7 cellular contexts compared by ENCODE assay signal in the genomic region with DNA sequence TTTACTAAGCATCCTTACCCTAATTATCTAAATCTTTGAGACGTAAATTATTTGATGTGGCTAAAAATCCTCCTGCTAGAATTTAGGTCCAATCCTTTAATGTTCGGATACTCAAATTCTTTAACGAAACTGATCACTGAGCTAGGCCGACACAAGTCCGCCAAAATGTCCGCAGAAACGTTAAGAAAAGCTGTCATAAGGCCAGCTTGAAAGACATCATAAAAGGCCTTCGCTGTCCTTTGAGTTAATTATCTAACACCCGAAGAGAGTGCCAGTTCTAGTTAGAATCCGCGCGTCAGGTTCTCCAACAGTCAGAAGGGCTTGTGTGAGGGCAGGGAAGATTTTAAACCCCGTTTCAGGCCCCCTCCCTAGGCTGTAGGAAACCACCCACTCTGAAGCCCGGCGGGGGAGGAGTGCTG. TPM values are rescaled to one million over a fixed set of nuclear protein-coding genes. Genes with fewer than 3 reads are reported as not detected.
DNase-seq lines count a peak whose midpoint lies in the region; ATAC-seq, FAIRE-seq and TF ChIP-seq lines count a peak whose summit lies in the region.

No MANE protein-coding gene starts in this region.

- H3K4me1 Mint-ChIP-seq in endodermal cell, result peaks cover 41% of the 10 kb centered on the region

- H3K4me2 ChIP-seq in OCI-LY3 (ENCODE audit: low read length), result peak overlapping the region; percentile 73
- peak overlapping the region; percentile 65 for H3K4me2 ChIP-seq in neuronal stem cell (ENCODE audit: insufficient read depth, low read length, poor library complexity, severe bottlenecking)

- H2AK5ac ChIP-seq in neuronal stem cell (ENCODE audit: low read depth, low read length), result no peak overlapping the region

- H2BK12ac ChIP-seq in neuronal stem cell (ENCODE audit: low read length), result no peak overlapping the region

- H4K91ac ChIP-seq in neuronal stem cell (ENCODE audit: low read depth, low read length, poor library complexity), result no peak overlapping the region

- H3K18ac ChIP-seq in neuronal stem cell (ENCODE audit: low read length), result peak overlapping the region; percentile 99

- peak overlapping the region; percentile 63 for H2BK120ac ChIP-seq in neuronal stem cell (ENCODE audit: low read depth, low read length)

- H3K23ac ChIP-seq in neuronal stem cell (ENCODE audit: low read depth, low read length, poor library complexity), result peak overlapping the region; percentile 73

- TF ChIP-seq CTCF in OCI-LY3 (IDR thresholded peaks at IDR 0.05; ENCODE audit: low read depth, low read length) (no peak), endodermal cell (conservative IDR thresholded peaks at IDR 0.05) (no peak)

- peak overlapping the region; percentile 99 for H2BK5ac ChIP-seq in neuronal stem cell (ENCODE audit: low read length)

- H3K4me3 ChIP-seq in OCI-LY3 (ENCODE audit: low read length) (peak overlapping the region; percentile 100), endodermal cell (ENCODE audit: low read length) (peak overlapping the region; percentile 93), neuronal stem cell (ENCODE audit: low read length in 2 of 2) (peak overlapping the region; percentile 80 to 99)

- H3K79me1 ChIP-seq in neuronal stem cell (ENCODE audit: low read depth, low read length), result no peaks in the 10 kb centered on the region

- peak overlapping the region; percentile 87 for H3K27ac ChIP-seq in OCI-LY3 (ENCODE audit: low read length)
- H3K27ac ChIP-seq in endodermal cell (ENCODE audit: low read depth, low read length), result peak overlapping the region; percentile 99
- H3K27ac ChIP-seq in neuronal stem cell (replicated peaks; ENCODE audit: low read length), result peak overlapping the region; percentile 99

- H2AFZ ChIP-seq in OCI-LY3 (ENCODE audit: low read depth, low read length) (no peak overlapping the region), neuronal stem cell (ENCODE audit: low read length) (peak overlapping the region; percentile 94)

- H3K27me3 ChIP-seq in OCI-LY3 (ENCODE audit: low read depth, low read length) (no peaks in the 10 kb centered on the region), endodermal cell (ENCODE audit: control insufficient read depth, insufficient read depth, low read length, poor library complexity, severe bottlenecking) (no peaks in the 10 kb centered on the region), neuronal stem cell (ENCODE audit: control insufficient read depth in 3 of 3, insufficient read depth in 3 of 3, low read depth in 1 of 3, low read length in 3 of 3) (no peaks in the 10 kb centered on the region)

- H3K4me1 ChIP-seq in OCI-LY3 (ENCODE audit: low read length) (peaks cover 36% of the 10 kb centered on the region), endodermal cell (ENCODE audit: control insufficient read depth, insufficient read depth, low read length) (peaks cover 5% of the 10 kb centered on the region), neuronal stem cell (ENCODE audit: control insufficient read depth in 2 of 2, insufficient read depth in 1 of 2, low read depth in 1 of 2, low read length in 2 of 2) (peaks cover 2 to 22% of the 10 kb centered on the region in 2 donors)

- H3K27ac Mint-ChIP-seq in endodermal cell, result peak overlapping the region; percentile 97

- FAIRE-seq in RCC 7860 (lab: Jason Lieb, UNC), result no peak

- peak; percentile 16 for ATAC-seq in GM19395 (IDR thresholded peaks at IDR 0.05; ENCODE audit: unreplicated experiment)

- H3K9me3 Mint-ChIP-seq in endodermal cell, result no peaks in the 10 kb centered on the region

- H3K36me3 ChIP-seq in OCI-LY3 (replicated peaks; ENCODE audit: low read depth, low read length) (peaks cover 6% of the 10 kb centered on the region), endodermal cell (ENCODE audit: control insufficient read depth, insufficient read depth, low read length) (peaks cover 2% of the 10 kb centered on the region), neuronal stem cell (replicated peaks in 1 of 2; ENCODE audit: control insufficient read depth in 2 of 2, insufficient read depth in 2 of 2, low read length in 2 of 2) (peaks cover 0 to 24% of the 10 kb centered on the region in 2 donors)

- no peak for DNase-seq in endodermal cell
- DNase-seq in neuronal stem cell (ENCODE audit: low spot score), result no peak
- DNase-seq in NCI-H2171 treated with DMSO at 0.1 percent for 48 hours (lab: John Stamatoyannopoulos, UW), result no peak
- no peak for DNase-seq in RCC 7860 (ENCODE audit: low spot score)
- DNase-seq in activated CD8-positive, alpha-beta memory T cell treated with anti-CD3 and anti-CD28 coated beads for 24 hours, result no peak

- H3K9ac ChIP-seq in OCI-LY3 (ENCODE audit: low read length) (peak overlapping the region; percentile 100), endodermal cell (ENCODE audit: extremely low read depth, low read length, poor library complexity, severe bottlenecking) (peak overlapping the region; percentile 95), neuronal stem cell (ENCODE audit: low read depth, low read length, poor library complexity) (peak overlapping the region; percentile 98)

- no peaks in the 10 kb centered on the region for H3K36me3 Mint-ChIP-seq in endodermal cell (ENCODE audit: low read depth)

- H3K9me3 ChIP-seq in OCI-LY3 (ENCODE audit: insufficient read depth, low read length) (no peaks in the 10 kb centered on the region), endodermal cell (ENCODE audit: control insufficient read depth, low read length) (no peaks in the 10 kb centered on the region), neuronal stem cell (replicated peaks in 1 of 2; ENCODE audit: control insufficient read depth in 2 of 2, insufficient read depth in 1 of 2, low read depth in 1 of 2, low read length in 2 of 2) (no peaks in the 10 kb centered on the region)

- no peak overlapping the region for H2BK15ac ChIP-seq in neuronal stem cell (ENCODE audit: low read length)

- peak overlapping the region; percentile 98 for H3K4me3 Mint-ChIP-seq in endodermal cell

- H4K8ac ChIP-seq in neuronal stem cell (ENCODE audit: low read depth, low read length), result no peak overlapping the region

- WGBS in endodermal cell (ENCODE audit: insufficient coverage in 1 of 2, insufficient read length in 1 of 2), 2 experiments, result 0% methylated on average over 8 to 15 of the region's 15 CpGs
- WGBS in neuronal stem cell (ENCODE audit: extremely low coverage in 2 of 2, insufficient read length in 2 of 2, insufficient replicate concordance in 1 of 2), 2 donors, result no CpG with 5 or more reads among the region's 15 CpGs

- no peaks in the 10 kb centered on the region for H3K27me3 Mint-ChIP-seq in endodermal cell (ENCODE audit: insufficient read depth)

- no peak overlapping the region for H3K14ac ChIP-seq in neuronal stem cell (ENCODE audit: low read length)

- peaks cover 59% of the 10 kb centered on the region for H3K79me2 ChIP-seq in OCI-LY3 (ENCODE audit: low read length)

- peaks cover 33% of the 10 kb centered on the region for H4K20me1 ChIP-seq in OCI-LY3 (ENCODE audit: insufficient read depth, low read length)

- no peak overlapping the region for H3K4ac ChIP-seq in neuronal stem cell (ENCODE audit: low read length)

RNA-seq across cellular contexts. Expression of a gene that starts 0.8 kb away (rescaled TPM):
- 100 to 1,000 TPM; 342 to 393 TPM for total RNA-seq in endodermal cell
- 181 TPM for polyA plus RNA-seq in endodermal cell (2013, experiment 1 of 2)
- polyA plus RNA-seq in endodermal cell (2013, experiment 2 of 2), result 173 TPM
- 61.2 TPM for polyA plus RNA-seq in neuronal stem cell (2013, experiment 1 of 2)
- polyA plus RNA-seq in neuronal stem cell (2013, experiment 2 of 2), result 63.5 TPM

RNA-seq across cellular contexts. Expression of a gene that starts 53.5 kb away (rescaled TPM):
- total RNA-seq in endodermal cell, result 10 to 100 TPM; 32.7 to 36.2 TPM
- 62.4 TPM for polyA plus RNA-seq in endodermal cell (2013, experiment 1 of 2)
- polyA plus RNA-seq in endodermal cell (2013, experiment 2 of 2), result 62.7 TPM
- polyA plus RNA-seq in neuronal stem cell (2013, experiment 1 of 2), result 31.2 TPM
- 32.2 TPM for polyA plus RNA-seq in neuronal stem cell (2013, experiment 2 of 2)
